Comparison of ENCODE assay signal across 21 cellular contexts in genomic region chr12:80218925-80219714, GRCh38.
DNase-seq lines count a peak whose midpoint lies in the region; ATAC-seq and TF ChIP-seq lines count a peak whose summit lies in the region.
"Had no signal": no experiment of that assay in that cellular context is flagged by ENCODE, and none has a peak within 500 bp of the region (broad histone marks: within the 10 kb centered on the region; RNA-seq: fewer than 3 reads in every experiment).

No MANE protein-coding gene starts in this region.

- no TSS peak for BruUV-seq in Calu3 (replicated peaks; lab: Mats Ljungman, UMichigan)

- H3K4me3 ChIP-seq in epithelial cell of proximal tubule (ENCODE audit: low read depth, low read length) (no peak overlapping the region), dorsolateral prefrontal cortex (no peak overlapping the region)
- H3K4me3 ChIP-seq: coronary artery, K562, tibial nerve had no signal

- no peaks in the 10 kb centered on the region for H3K9me3 Mint-ChIP-seq in Calu3 (ENCODE audit: low read depth, unreplicated experiment)
- H3K9me3 Mint-ChIP-seq: activated CD4-positive, alpha-beta memory T cell treated with anti-CD3 and anti-CD28 coated beads, Interleukin-2, amount 10 ng/mL, durations not matched to agents 7 days and 5 days; activated T-cell treated with anti-CD3 and anti-CD28 coated beads, Interleukin-2, amount 50 U/mL, for 24 hours; immature natural killer cell; T-helper 1 cell treated with Interleukin-12 subunit alpha and Interleukin-12 subunit beta and Interleukin-4 antibody, amounts not matched to agents 30 μg/mL and 1 μg/mL, for 36 hours had no signal

- no peaks in the 10 kb centered on the region for H3K27me3 ChIP-seq in dorsolateral prefrontal cortex
- H3K27me3 ChIP-seq: tibial nerve had no signal

- H3K4me1 Mint-ChIP-seq in Calu3 (ENCODE audit: low read depth, unreplicated experiment): no peaks in the 10 kb centered on the region
- H3K4me1 Mint-ChIP-seq: activated CD4-positive, alpha-beta memory T cell treated with anti-CD3 and anti-CD28 coated beads, Interleukin-2, amount 10 ng/mL, durations not matched to agents 7 days and 5 days; immature natural killer cell had no signal

- no peak overlapping the region for H3K27ac Mint-ChIP-seq in Calu3 (ENCODE audit: unreplicated experiment)
- H3K27ac Mint-ChIP-seq: activated CD4-positive, alpha-beta memory T cell treated with anti-CD3 and anti-CD28 coated beads, Interleukin-2, amount 10 ng/mL, durations not matched to agents 7 days and 5 days; activated naive CD8-positive, alpha-beta T cell; activated T-cell treated with anti-CD3 and anti-CD28 coated beads, Interleukin-2, amount 50 U/mL, for 24 hours; immature natural killer cell; T-helper 1 cell treated with Interleukin-12 subunit alpha and Interleukin-12 subunit beta and Interleukin-4 antibody, amounts not matched to agents 30 μg/mL and 1 μg/mL, for 36 hours had no signal

- intact Hi-C loops in Calu3 (cut with micrococcal nuclease; ENCODE audit: unreplicated experiment): no loop called here
- intact Hi-C loops in sciatic nerve (cut with DNase I): no loop called here
- intact Hi-C loops in dorsolateral prefrontal cortex (cut with DNase I): no loop called here

- CTCF ChIA-PET in Calu3 (lab: Charles Lee): interaction anchor here (0.6 kb wide), 1 partner anchor 210 kb away, joined by 7 read pairs; no protein-coding TSS in a partner anchor

- H3K36me3 Mint-ChIP-seq in Calu3 (ENCODE audit: insufficient read depth, unreplicated experiment): no peaks in the 10 kb centered on the region
- H3K36me3 Mint-ChIP-seq: activated naive CD8-positive, alpha-beta T cell had no signal

- no peak overlapping the region for H3K27ac ChIP-seq in dorsolateral prefrontal cortex
- H3K27ac ChIP-seq: epithelial cell of prostate had no signal

- DNase-seq in Calu3 (peak; percentile 5), epithelial cell of proximal tubule (ENCODE audit: low read depth) (peak; percentile 69), kidney glomerular epithelial cell (lab: John Stamatoyannopoulos, UW) (peak; percentile 25), sciatic nerve (ENCODE audit: low spot score) (no peak), dorsolateral prefrontal cortex (no peak)
- no peak for DNase-seq in activated CD4-positive, alpha-beta T cell treated with anti-CD3 and anti-CD28 coated beads for 48 hours
- DNase-seq: activated CD4-positive, alpha-beta memory T cell treated with anti-CD3 and anti-CD28 coated beads, Interleukin-2, amount 10 ng/mL, durations not matched to agents 7 days and 5 days; activated T-cell treated with anti-CD3 and anti-CD28 coated beads, Interleukin-2, amount 50 U/mL, for 24 hours; immature natural killer cell; NCI-H2029 treated with DMSO at 0.1 percent for 48 hours; NCI-H510A treated with DMSO at 0.1 percent for 48 hours; retina; stimulated activated naive CD8-positive, alpha-beta T cell treated with anti-CD3 and anti-CD28 coated beads, Interleukin-15, Interleukin-2, amounts not matched to agents 100 U/mL and 50 U/mL, for 24 hours had no signal

- ATAC-seq in sciatic nerve: peak; percentile 79
- no peak for ATAC-seq in esophagus mucosa
- ATAC-seq in HG02970 (IDR thresholded peaks at IDR 0.05; ENCODE audit: low FRiP score, unreplicated experiment): no peak
- ATAC-seq: K562; stimulated activated naive CD8-positive, alpha-beta T cell treated with anti-CD3 and anti-CD28 coated beads, Interleukin-15, Interleukin-2, amounts not matched to agents 100 U/mL and 50 U/mL, for 24 hours had no signal

- no peaks in the 10 kb centered on the region for H3K27me3 Mint-ChIP-seq in Calu3 (ENCODE audit: unreplicated experiment)

- H3K4me3 Mint-ChIP-seq in Calu3 (ENCODE audit: low read depth, unreplicated experiment): no peak overlapping the region
- H3K4me3 Mint-ChIP-seq: activated CD4-positive, alpha-beta memory T cell treated with anti-CD3 and anti-CD28 coated beads, Interleukin-2, amount 10 ng/mL, durations not matched to agents 7 days and 5 days; activated naive CD8-positive, alpha-beta T cell; activated T-cell treated with anti-CD3 and anti-CD28 coated beads, Interleukin-2, amount 50 U/mL, for 24 hours; immature natural killer cell; T-helper 1 cell treated with Interleukin-12 subunit alpha and Interleukin-12 subunit beta and Interleukin-4 antibody, amounts not matched to agents 30 μg/mL and 1 μg/mL, for 36 hours had no signal

- TF ChIP-seq CTCF in Calu3 (IDR thresholded peaks at IDR 0.05; ENCODE audit: unreplicated experiment) (no peak), epithelial cell of proximal tubule (conservative IDR thresholded peaks at IDR 0.05; ENCODE audit: low read depth, low read length) (no peak), dorsolateral prefrontal cortex (IDR thresholded peaks at IDR 0.05 in 54 of 56, conservative IDR thresholded peaks at IDR 0.05 in 2 of 56; ENCODE audit: low read depth in 1 of 56, partially characterized antibody in 56 of 56) (no peak)

Comparison
In these comparisons a context has a peak if more than half of its experiments do, and no peak if none do; other contexts are left out.
1. DNase-seq: peak in Calu3 (single experiment), epithelial cell of proximal tubule (single experiment) and kidney glomerular epithelial cell (single experiment); none in sciatic nerve (single experiment), dorsolateral prefrontal cortex (0 of 10) and activated CD4-positive, alpha-beta T cell treated with anti-CD3 and anti-CD28 coated beads for 48 hours (single experiment).